10 cellular contexts compared by ENCODE assay signal in genomic region chr4:88526221-88526815, GRCh38. TPM values are rescaled to one million over a fixed set of nuclear protein-coding genes. Genes with fewer than 3 reads are reported as not detected.
DNase-seq lines count a peak whose midpoint lies in the region; ATAC-seq and TF ChIP-seq lines count a peak whose summit lies in the region.
"Had no signal": no experiment of that assay in that cellular context is flagged by ENCODE, and none has a peak within 500 bp of the region (broad histone marks: within the 10 kb centered on the region; RNA-seq: fewer than 3 reads in every experiment).

No MANE protein-coding gene starts in this region.

- H3K27me3 Mint-ChIP-seq in activated T-cell treated with anti-CD3 and anti-CD28 coated beads, Interleukin-2, amount 50 U/mL, for 4 hours (ENCODE audit: low read depth): no peaks in the 10 kb centered on the region

- ATAC-seq in HG03025 (IDR thresholded peaks at IDR 0.05; ENCODE audit: low FRiP score, unreplicated experiment): no peak
- no peak for ATAC-seq in activated T-cell treated with anti-CD3 and anti-CD28 coated beads, Interleukin-2, amount 50 U/mL, for 4 hours
- ATAC-seq: right cardiac atrium had no signal

- peak; percentile 39 for TF ChIP-seq CTCF in choroid plexus epithelial cell (conservative IDR thresholded peaks at IDR 0.05; ENCODE audit: low read depth, low read length)

- H3K4me3 ChIP-seq in choroid plexus epithelial cell (ENCODE audit: low read depth, low read length): no peak overlapping the region

- no peaks in the 10 kb centered on the region for H3K9me3 Mint-ChIP-seq in activated T-cell treated with anti-CD3 and anti-CD28 coated beads, Interleukin-2, amount 50 U/mL, for 4 hours
- H3K9me3 Mint-ChIP-seq: activated naive CD4-positive, alpha-beta T cell treated with anti-CD3 and anti-CD28 coated beads, Interleukin-2, amount 50 U/mL, for 72 hours had no signal

- H3K4me1 Mint-ChIP-seq in activated T-cell treated with anti-CD3 and anti-CD28 coated beads, Interleukin-2, amount 50 U/mL, for 4 hours (ENCODE audit: low read depth): peaks cover 24% of the 10 kb centered on the region

- H3K4me3 Mint-ChIP-seq in activated T-cell treated with anti-CD3 and anti-CD28 coated beads, Interleukin-2, amount 50 U/mL, for 4 hours: no peak overlapping the region

- peak; percentile 3 for DNase-seq in SKM-1 treated with dmso at 0.1 percent for 144 hours (lab: John Stamatoyannopoulos, UW; ENCODE audit: unreplicated experiment)
- DNase-seq in SKM-1 (lab: John Stamatoyannopoulos, UW; ENCODE audit: unreplicated experiment): no peak
- peak; percentile 20 for DNase-seq in NCI-H2227 (lab: John Stamatoyannopoulos, UW; ENCODE audit: unreplicated experiment)
- DNase-seq in choroid plexus epithelial cell (ENCODE audit: low read depth): peak; percentile 31
- DNase-seq in renal cortical epithelial cell (ENCODE audit: low read depth): peak; percentile 45
- DNase-seq in HPDE6-E6E7 (ENCODE audit: extremely low spot score): no peak
- DNase-seq in activated T-cell treated with anti-CD3 and anti-CD28 coated beads, Interleukin-2, amount 50 U/mL, for 4 hours: no peak
- DNase-seq: right cardiac atrium had no signal

- H3K36me3 Mint-ChIP-seq in activated T-cell treated with anti-CD3 and anti-CD28 coated beads, Interleukin-2, amount 50 U/mL, for 4 hours (ENCODE audit: insufficient read depth): peaks cover 2% of the 10 kb centered on the region

RNA-seq across cellular contexts. Expression of gene PYURF, which starts 2.7 kb away (rescaled TPM):
- total RNA-seq in renal cortical epithelial cell: 23.3 and 44.2 TPM in 2 replicates
- total RNA-seq in activated T-cell treated with anti-CD3 and anti-CD28 coated beads, Interleukin-2, amount 50 U/mL, for 4 hours: 10 to 100 TPM; 71.2 to 73.1 (median 72.9) TPM

Comparison
In these comparisons a context has a peak if more than half of its experiments do, and no peak if none do; other contexts are left out.
1. DNase-seq: peak in SKM-1 treated with dmso at 0.1 percent for 144 hours (single experiment), NCI-H2227 (single experiment), choroid plexus epithelial cell (single experiment) and renal cortical epithelial cell (single experiment); none in SKM-1 (single experiment), HPDE6-E6E7 (single experiment) and activated T-cell treated with anti-CD3 and anti-CD28 coated beads, Interleukin-2, amount 50 U/mL, for 4 hours (single experiment).